8 cellular contexts compared by ENCODE assay signal in genomic region chr22:37545703-37546435, GRCh38. TPM values are rescaled to one million over a fixed set of nuclear protein-coding genes. Genes with fewer than 3 reads are reported as not detected.
DNase-seq lines count a peak whose midpoint lies in the region; ATAC-seq and TF ChIP-seq lines count a peak whose summit lies in the region.

No MANE protein-coding gene starts in this region.

- no peaks in the 10 kb centered on the region for H3K27me3 ChIP-seq in breast epithelium

- ATAC-seq in stimulated activated effector memory CD8-positive, alpha-beta T cell treated with anti-CD3 and anti-CD28 coated beads, Interleukin-12 subunit alpha, Interleukin-12 subunit beta, amount 100 ng/mL, for 72 hours = no peak
- no peak for ATAC-seq in GM21723 (IDR thresholded peaks at IDR 0.05; ENCODE audit: unreplicated experiment)

- intact Hi-C loops in breast epithelium (cut with DNase I; ENCODE audit: low total_unique reads) = loop anchor here (5.0 to 10.0 kb wide), 2 partner anchors 49 to 1299 kb away; no protein-coding TSS in a partner anchor

- no peaks in the 10 kb centered on the region for H3K9me3 Mint-ChIP-seq in stimulated activated effector memory CD8-positive, alpha-beta T cell treated with anti-CD3 and anti-CD28 coated beads, Interleukin-12 subunit alpha, Interleukin-12 subunit beta, amount 100 ng/mL, for 72 hours

- peak overlapping the region; percentile 36 for H3K4me3 ChIP-seq in HFF-Myc (replicated peaks; ENCODE audit: low read depth, low read length)
- peak overlapping the region; percentile 13 to 57 (median 35) for H3K4me3 ChIP-seq in breast epithelium

- TF ChIP-seq CTCF in HFF-Myc (IDR thresholded peaks at IDR 0.05; ENCODE audit: low read depth, low read length, missing control alignments) (no peak), breast epithelium (IDR thresholded peaks at IDR 0.05) (no peak)

- peak; percentile 72 for TF ChIP-seq POLR2A in breast epithelium (IDR thresholded peaks at IDR 0.05)

- no peaks in the 10 kb centered on the region for H3K36me3 ChIP-seq in breast epithelium

- no peak overlapping the region for H3K4me3 Mint-ChIP-seq in stimulated activated effector memory CD8-positive, alpha-beta T cell treated with anti-CD3 and anti-CD28 coated beads, Interleukin-12 subunit alpha, Interleukin-12 subunit beta, amount 100 ng/mL, for 72 hours

- H3K27ac ChIP-seq in breast epithelium = peak overlapping the region; percentile 96 to 98

- peaks cover 29% of the 10 kb centered on the region for H3K4me1 Mint-ChIP-seq in stimulated activated effector memory CD8-positive, alpha-beta T cell treated with anti-CD3 and anti-CD28 coated beads, Interleukin-12 subunit alpha, Interleukin-12 subunit beta, amount 100 ng/mL, for 72 hours

- H3K36me3 Mint-ChIP-seq in stimulated activated effector memory CD8-positive, alpha-beta T cell treated with anti-CD3 and anti-CD28 coated beads, Interleukin-12 subunit alpha, Interleukin-12 subunit beta, amount 100 ng/mL, for 72 hours = peaks cover 1% of the 10 kb centered on the region

- peaks cover 18 to 51% of the 10 kb centered on the region in 2 donors for H3K4me1 ChIP-seq in breast epithelium

- peak overlapping the region; percentile 81 for H3K27ac Mint-ChIP-seq in stimulated activated effector memory CD8-positive, alpha-beta T cell treated with anti-CD3 and anti-CD28 coated beads, Interleukin-12 subunit alpha, Interleukin-12 subunit beta, amount 100 ng/mL, for 72 hours

- DNase-seq in HFF-Myc (ENCODE audit: extremely low read depth, low read depth) (peak; percentile 79), breast epithelium (ENCODE audit: low spot score in 2 of 2) (peak; percentile 89 to 95), islet precursor cell (peak; percentile 96), NCI-H524 (lab: John Stamatoyannopoulos, UW) (no peak), NCI-H82 (lab: John Stamatoyannopoulos, UW) (no peak), GM19238 (ENCODE audit: insufficient read length, low spot score) (no peak)
- no peak for DNase-seq in stimulated activated effector memory CD8-positive, alpha-beta T cell treated with anti-CD3 and anti-CD28 coated beads, Interleukin-12 subunit alpha, Interleukin-12 subunit beta, amount 100 ng/mL, for 72 hours (ENCODE audit: low spot score in 2 of 2)

- H3K9me3 ChIP-seq in breast epithelium = no peaks in the 10 kb centered on the region

RNA-seq across cellular contexts. Expression of gene CDC42EP1, which starts 14.4 kb away (rescaled TPM):
- total RNA-seq in breast epithelium = 10 to 100 TPM; 13.8 to 43.0 (median 29.8) TPM

RNA-seq across cellular contexts. Expression of gene CARD10, which starts 26.7 kb away (rescaled TPM):
- total RNA-seq in breast epithelium = 10 to 100 TPM in 2 of 3 donors, 1 to 10 TPM in 1; 2.9 to 12.1 (median 10.2) TPM

RNA-seq across cellular contexts. Expression of gene LGALS2, which starts 34.0 kb away (rescaled TPM):
- under 1 TPM in 2 of 3 donors, not detected in 1; 0.80 to 0.88 TPM for total RNA-seq in breast epithelium

RNA-seq across cellular contexts. Expression of gene MFNG, which starts 59.7 kb away (rescaled TPM):
- 10 to 100 TPM in 2 of 3 donors, 1 to 10 TPM in 1; 9.4 to 20.6 (median 17.8) TPM for total RNA-seq in breast epithelium

Comparison
In these comparisons a context has a peak if more than half of its experiments do, and no peak if none do; other contexts are left out.
1. DNase-seq: peak in HFF-Myc (single experiment), breast epithelium (2 of 2) and islet precursor cell (single experiment); none in stimulated activated effector memory CD8-positive, alpha-beta T cell treated with anti-CD3 and anti-CD28 coated beads, Interleukin-12 subunit alpha, Interleukin-12 subunit beta, amount 100 ng/mL, for 72 hours (0 of 2), NCI-H524 (0 of 2), NCI-H82 (single experiment) and GM19238 (single experiment).